Comparison of ENCODE assay signal across 8 cellular contexts in genomic region chr6:136550045-136550329, GRCh38. TPM values are rescaled to one million over a fixed set of nuclear protein-coding genes. Genes with fewer than 3 reads are reported as not detected.
DNase-seq lines count a peak whose midpoint lies in the region; ATAC-seq and TF ChIP-seq lines count a peak whose summit lies in the region.

No MANE protein-coding gene starts in this region.

- H3K4me1 ChIP-seq in iPS DF 6.9 (ENCODE audit: control insufficient read depth, insufficient read depth, low read length): peaks cover 2% of the 10 kb centered on the region; the same call in 1 of the 2 replicates

- H3K27ac ChIP-seq in iPS DF 6.9 (ENCODE audit: low read length) (no peak overlapping the region), skin epidermis (peak overlapping the region; percentile 39 to 95 (median 77))

- peaks cover 13% of the 10 kb centered on the region for H3K4me1 Mint-ChIP-seq in CD14-positive monocyte
- no peaks in the 10 kb centered on the region for H3K4me1 Mint-ChIP-seq in activated naive CD8-positive, alpha-beta T cell treated with anti-CD3 and anti-CD28 coated beads for 36 hours

- peak; percentile 59 for ATAC-seq in HG03159 (IDR thresholded peaks at IDR 0.05; ENCODE audit: unreplicated experiment)

- intact Hi-C loops in CD14-positive monocyte (cut with micrococcal nuclease): no loop called here

- H3K4me3 Mint-ChIP-seq in CD14-positive monocyte: peak overlapping the region; percentile 74 to 87
- peak overlapping the region; percentile 23 for H3K4me3 Mint-ChIP-seq in activated naive CD8-positive, alpha-beta T cell treated with anti-CD3 and anti-CD28 coated beads for 36 hours

- TF ChIP-seq CTCF in CD14-positive monocyte (IDR thresholded peaks at IDR 0.05): no peak

- peaks cover 0 to 8% (median 0%) of the 10 kb centered on the region in 7 donors for H3K9me3 Mint-ChIP-seq in CD14-positive monocyte
- H3K9me3 Mint-ChIP-seq in activated naive CD8-positive, alpha-beta T cell treated with anti-CD3 and anti-CD28 coated beads for 36 hours: no peaks in the 10 kb centered on the region

- peaks cover 3% of the 10 kb centered on the region; the same call in 1 of the 2 replicates for H3K27me3 ChIP-seq in iPS DF 6.9 (ENCODE audit: control insufficient read depth, insufficient read depth, low read length)

- H3K36me3 ChIP-seq in iPS DF 6.9 (ENCODE audit: control insufficient read depth, insufficient read depth, low read length): no peaks in the 10 kb centered on the region

- H3K27me3 Mint-ChIP-seq in CD14-positive monocyte (ENCODE audit: low read depth in 3 of 3): peaks cover 34 to 44% (median 36%) of the 10 kb centered on the region in 3 donors
- peaks cover 69% of the 10 kb centered on the region for H3K27me3 Mint-ChIP-seq in activated naive CD8-positive, alpha-beta T cell treated with anti-CD3 and anti-CD28 coated beads for 36 hours

- no CpG with 5 or more reads among the region's 46 CpGs for WGBS in iPS DF 6.9 (ENCODE audit: insufficient coverage, insufficient read length)

- peaks cover 9 to 14% of the 10 kb centered on the region in 2 donors for H3K36me3 Mint-ChIP-seq in CD14-positive monocyte
- H3K36me3 Mint-ChIP-seq in activated naive CD8-positive, alpha-beta T cell treated with anti-CD3 and anti-CD28 coated beads for 36 hours: no peaks in the 10 kb centered on the region

- peak overlapping the region in 1 of 7 donors; percentile 59 for H3K27ac Mint-ChIP-seq in CD14-positive monocyte
- H3K27ac Mint-ChIP-seq in activated naive CD8-positive, alpha-beta T cell treated with anti-CD3 and anti-CD28 coated beads for 36 hours: no peak overlapping the region

- peak overlapping the region; percentile 92 for H3K4me3 ChIP-seq in iPS DF 6.9 (ENCODE audit: low read length)
- H3K4me3 ChIP-seq in skin epidermis: peak overlapping the region; percentile 52 to 73 (median 64)

- no peak for DNase-seq in CD14-positive monocyte (ENCODE audit: low spot score)
- peak; percentile 14 for DNase-seq in GM19240 (ENCODE audit: insufficient read length, low spot score)
- no peak for DNase-seq in activated naive CD8-positive, alpha-beta T cell treated with anti-CD3 and anti-CD28 coated beads for 36 hours
- DNase-seq in iPS DF 6.9 (ENCODE audit: low read depth, low spot score): no peak
- DNase-seq in NCI-H1436 (lab: John Stamatoyannopoulos, UW): no peak
- no peak for DNase-seq in Ammon's horn (ENCODE audit: low spot score)

- no peaks in the 10 kb centered on the region for H3K9me3 ChIP-seq in iPS DF 6.9 (ENCODE audit: control insufficient read depth, insufficient read depth, low read length)

RNA-seq across cellular contexts. Expression of gene MAP7, which starts 0.2 kb away (rescaled TPM):
- 1 to 10 TPM; 1.2 to 1.6 TPM for polyA plus RNA-seq in CD14-positive monocyte
- total RNA-seq in activated naive CD8-positive, alpha-beta T cell treated with anti-CD3 and anti-CD28 coated beads for 36 hours: 1 to 10 TPM in 1 of 2 experiments, under 1 TPM in 1; 0.78 to 1.0 TPM
